Comparison of ENCODE assay signal across 13 cellular contexts in the genomic region with DNA sequence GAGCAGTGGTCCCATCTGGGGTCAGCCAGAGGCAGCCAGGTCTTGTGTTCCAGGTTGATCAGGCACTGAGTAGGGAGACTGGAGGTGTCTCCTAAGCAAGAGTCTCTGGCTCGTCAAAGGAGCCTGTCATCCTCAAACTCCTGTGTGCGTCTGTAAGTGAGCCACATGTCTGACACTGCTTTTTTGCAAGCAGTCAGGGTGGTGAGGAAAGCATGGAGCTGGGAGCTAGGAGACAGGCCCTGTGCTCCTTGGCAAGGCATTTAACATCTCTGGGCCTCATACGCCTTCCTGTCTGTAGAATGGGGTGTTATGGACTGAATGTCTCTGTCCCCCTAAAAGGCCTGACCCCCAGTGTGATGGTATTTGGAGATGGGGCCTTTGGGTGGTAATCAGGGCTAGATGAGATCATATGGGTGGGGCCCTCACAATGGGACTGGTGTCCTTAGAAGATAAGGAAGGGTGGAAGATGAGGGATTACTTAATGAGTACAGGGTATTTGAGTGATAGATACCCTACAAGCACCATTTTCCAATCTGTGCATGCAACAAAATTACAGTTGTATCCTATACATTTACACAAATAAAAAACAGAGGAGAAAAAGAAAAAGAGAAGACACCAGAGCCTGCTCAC. TPM values are rescaled to one million over a fixed set of nuclear protein-coding genes. Genes with fewer than 3 reads are reported as not detected.
A peak's percentile ranks its signal among the peaks of the same experiment; 100 is the strongest.
DNase-seq lines count a peak whose midpoint lies in the region; ATAC-seq and TF ChIP-seq lines count a peak whose summit lies in the region.
"Had no signal": no experiment of that assay in that cellular context is flagged by ENCODE, and none has a peak within 500 bp of the region (broad histone marks: within the 10 kb centered on the region; RNA-seq: fewer than 3 reads in every experiment).

No MANE protein-coding gene starts in this region.

- H3K36me3 ChIP-seq in KOPT-K1 (ENCODE audit: insufficient read depth, low read length): peaks cover 59% of the 10 kb centered on the region
- no peaks in the 10 kb centered on the region for H3K36me3 ChIP-seq in neural progenitor cell
- no peaks in the 10 kb centered on the region for H3K36me3 ChIP-seq in GM23338 (ENCODE audit: insufficient read depth)

- peaks cover 23% of the 10 kb centered on the region for H3K4me1 Mint-ChIP-seq in activated CD4-positive, alpha-beta T cell treated with anti-CD3 and anti-CD28 coated beads, Interleukin-2, amount 10 ng/mL, durations not matched to agents 7 days and 5 days
- peaks cover 25% of the 10 kb centered on the region for H3K4me1 Mint-ChIP-seq in activated naive CD8-positive, alpha-beta T cell treated with anti-CD3 and anti-CD28 coated beads, Interleukin-2, amount 50 U/mL, for 24 hours
- no peaks in the 10 kb centered on the region for H3K4me1 Mint-ChIP-seq in neural progenitor cell
- H3K4me1 Mint-ChIP-seq in GM23338: peaks cover under 1% of the 10 kb centered on the region; the same call in 2 of the 3 replicates

- H3F3A ChIP-seq in neural progenitor cell (ENCODE audit: low read depth): no peaks in the 10 kb centered on the region
- H3F3A ChIP-seq in GM23338 (replicated peaks; ENCODE audit: low read depth): no peaks in the 10 kb centered on the region

- H3K79me2 ChIP-seq in neural progenitor cell (ENCODE audit: low read depth) (no peaks in the 10 kb centered on the region), GM23338 (replicated peaks; ENCODE audit: insufficient read depth) (no peaks in the 10 kb centered on the region)

- H3K27ac ChIP-seq in KOPT-K1 (ENCODE audit: low read depth, low read length, poor library complexity, severe bottlenecking) (peak overlapping the region; percentile 52), neural progenitor cell (no peak overlapping the region), GM23338 (ENCODE audit: low read depth) (no peak overlapping the region)

- H3K27me3 ChIP-seq in neural progenitor cell: no peaks in the 10 kb centered on the region
- no peaks in the 10 kb centered on the region for H3K27me3 ChIP-seq in GM23338 (ENCODE audit: insufficient read depth)

- H2AFZ ChIP-seq in neural progenitor cell (replicated peaks) (no peak overlapping the region), GM23338 (no peak overlapping the region)

- H3K9me3 Mint-ChIP-seq in activated CD4-positive, alpha-beta T cell treated with anti-CD3 and anti-CD28 coated beads, Interleukin-2, amount 10 ng/mL, durations not matched to agents 7 days and 5 days: no peaks in the 10 kb centered on the region
- no peaks in the 10 kb centered on the region for H3K9me3 Mint-ChIP-seq in activated naive CD8-positive, alpha-beta T cell treated with anti-CD3 and anti-CD28 coated beads, Interleukin-2, amount 50 U/mL, for 24 hours
- H3K9me3 Mint-ChIP-seq in neural progenitor cell (no peaks in the 10 kb centered on the region), GM23338 (no peaks in the 10 kb centered on the region)
- H3K9me3 Mint-ChIP-seq: activated B cell treated with CpG ODN at 0.5 μM for 24 hours had no signal

- no peak for ATAC-seq in activated naive CD8-positive, alpha-beta T cell treated with anti-CD3 and anti-CD28 coated beads, Interleukin-2, amount 50 U/mL, for 24 hours
- ATAC-seq in GM23338: no peak
- ATAC-seq: left colon, SK-N-SH treated with all-trans-retinoic acid at 6 μM for 48 hours had no signal

- POLR2A ChIA-PET in activated CD4-positive, alpha-beta T cell treated with anti-CD3 and anti-CD28 coated beads, Interleukin-2, amount 10 ng/mL, durations not matched to agents 7 days and 5 days (lab: Charles Lee): no interaction called here

- H3K27me3 Mint-ChIP-seq in activated CD4-positive, alpha-beta T cell treated with anti-CD3 and anti-CD28 coated beads, Interleukin-2, amount 10 ng/mL, durations not matched to agents 7 days and 5 days: no peaks in the 10 kb centered on the region
- no peaks in the 10 kb centered on the region for H3K27me3 Mint-ChIP-seq in activated naive CD8-positive, alpha-beta T cell treated with anti-CD3 and anti-CD28 coated beads, Interleukin-2, amount 50 U/mL, for 24 hours
- H3K27me3 Mint-ChIP-seq in neural progenitor cell (ENCODE audit: insufficient read depth, low read depth) (peaks cover 5% of the 10 kb centered on the region), GM23338 (ENCODE audit: insufficient read depth, low read depth, poor library complexity) (peaks cover 5% of the 10 kb centered on the region)
- H3K27me3 Mint-ChIP-seq: activated B cell treated with CpG ODN at 0.5 μM for 24 hours had no signal

- no peaks in the 10 kb centered on the region for H3K9me2 ChIP-seq in GM23338 (ENCODE audit: insufficient read depth)

- CTCF ChIA-PET in activated CD4-positive, alpha-beta T cell treated with anti-CD3 and anti-CD28 coated beads, Interleukin-2, amount 10 ng/mL, durations not matched to agents 7 days and 5 days (lab: Charles Lee): interaction anchor here (1.1 kb wide), 1 partner anchor 15 kb away, joined by 3 read pairs; no protein-coding TSS in a partner anchor

- no peak overlapping the region for H3K4me2 ChIP-seq in neural progenitor cell
- no peak overlapping the region for H3K4me2 ChIP-seq in GM23338

- no peak overlapping the region for H3K4me3 Mint-ChIP-seq in activated CD4-positive, alpha-beta T cell treated with anti-CD3 and anti-CD28 coated beads, Interleukin-2, amount 10 ng/mL, durations not matched to agents 7 days and 5 days
- H3K4me3 Mint-ChIP-seq in activated naive CD8-positive, alpha-beta T cell treated with anti-CD3 and anti-CD28 coated beads, Interleukin-2, amount 50 U/mL, for 24 hours: peak overlapping the region; percentile 9
- H3K4me3 Mint-ChIP-seq in neural progenitor cell (no peak overlapping the region), GM23338 (no peak overlapping the region)
- H3K4me3 Mint-ChIP-seq: activated B cell treated with CpG ODN at 0.5 μM for 24 hours had no signal

- H3K4me1 ChIP-seq in neural progenitor cell (no peaks in the 10 kb centered on the region), GM23338 (ENCODE audit: insufficient read depth) (no peaks in the 10 kb centered on the region)

- H3K9ac ChIP-seq in neural progenitor cell: no peak overlapping the region

- H3K27ac Mint-ChIP-seq in activated CD4-positive, alpha-beta T cell treated with anti-CD3 and anti-CD28 coated beads, Interleukin-2, amount 10 ng/mL, durations not matched to agents 7 days and 5 days: peak overlapping the region; percentile 50
- peak overlapping the region; percentile 79 for H3K27ac Mint-ChIP-seq in activated naive CD8-positive, alpha-beta T cell treated with anti-CD3 and anti-CD28 coated beads, Interleukin-2, amount 50 U/mL, for 24 hours
- peak overlapping the region; percentile 13 for H3K27ac Mint-ChIP-seq in neural progenitor cell
- H3K27ac Mint-ChIP-seq in GM23338: no peak overlapping the region
- H3K27ac Mint-ChIP-seq: activated B cell treated with CpG ODN at 0.5 μM for 24 hours had no signal

- H3K36me3 Mint-ChIP-seq in activated CD4-positive, alpha-beta T cell treated with anti-CD3 and anti-CD28 coated beads, Interleukin-2, amount 10 ng/mL, durations not matched to agents 7 days and 5 days (ENCODE audit: low read depth): peaks cover 9% of the 10 kb centered on the region
- H3K36me3 Mint-ChIP-seq in activated naive CD8-positive, alpha-beta T cell treated with anti-CD3 and anti-CD28 coated beads, Interleukin-2, amount 50 U/mL, for 24 hours (ENCODE audit: low read depth): peaks cover 8% of the 10 kb centered on the region
- H3K36me3 Mint-ChIP-seq in neural progenitor cell (peaks cover 2% of the 10 kb centered on the region), GM23338 (ENCODE audit: low read depth) (no peaks in the 10 kb centered on the region)

- H3K9me3 ChIP-seq in KOPT-K1 (ENCODE audit: insufficient read depth, low read length, poor library complexity, severe bottlenecking) (no peaks in the 10 kb centered on the region), neural progenitor cell (ENCODE audit: low read depth) (no peaks in the 10 kb centered on the region)

- no peaks in the 10 kb centered on the region for H4K20me1 ChIP-seq in neural progenitor cell (ENCODE audit: low read depth)
- H4K20me1 ChIP-seq in GM23338 (replicated peaks; ENCODE audit: insufficient read depth): no peaks in the 10 kb centered on the region

- no peak for TF ChIP-seq CTCF in neural progenitor cell (IDR thresholded peaks at IDR 0.05)
- no peak for TF ChIP-seq CTCF in GM23338 (conservative IDR thresholded peaks at IDR 0.05; ENCODE audit: low read depth in 2 of 2)

- DNase-seq in activated CD4-positive, alpha-beta T cell treated with anti-CD3 and anti-CD28 coated beads, Interleukin-2, amount 10 ng/mL, durations not matched to agents 7 days and 5 days: no peak
- DNase-seq in activated CD4-positive, alpha-beta T cell treated with anti-CD3 and anti-CD28 coated beads for 48 hours: no peak
- DNase-seq in activated naive CD8-positive, alpha-beta T cell treated with anti-CD3 and anti-CD28 coated beads, Interleukin-2, amount 50 U/mL, for 24 hours: no peak
- no peak for DNase-seq in neural progenitor cell (ENCODE audit: low spot score)
- DNase-seq in GOT3 (lab: John Stamatoyannopoulos, UW): no peak
- DNase-seq in NCI-H2107 (lab: John Stamatoyannopoulos, UW): no peak
- no peak for DNase-seq in GM23338 (ENCODE audit: low spot score)
- DNase-seq: activated B cell treated with CpG ODN at 0.5 μM for 24 hours, Calu3, left colon, NCI-H187 treated with DMSO at 0.1 percent for 48 hours had no signal

- H3K4me3 ChIP-seq in neural progenitor cell (no peak overlapping the region), GM23338 (no peak overlapping the region)

TF ChIP-seq in GM23338, 12 proteins besides CTCF, POLR2A, EP300 and RAD21 (continues in another document):
- no peak for TF ChIP-seq ZNF331 (CRISPR knock-in tag; IDR thresholded peaks at IDR 0.05; ENCODE audit: low read depth)

RNA-seq across cellular contexts. Expression of a gene that starts 53.0 kb away (rescaled TPM):
- total RNA-seq in activated CD4-positive, alpha-beta T cell treated with anti-CD3 and anti-CD28 coated beads, Interleukin-2, amount 10 ng/mL, durations not matched to agents 7 days and 5 days: 100 to 1,000 TPM; 160 to 180 TPM
- total RNA-seq in neural progenitor cell (ENCODE audit: low replicate concordance): 83.8 and 143 TPM in 2 replicates
- 68.7 and 85.5 TPM in 2 replicates for total RNA-seq in GM23338 (2014; rRNA removed; shearing (Covaris generic))
- polyA plus RNA-seq in GM23338 (2016; fragmentation: Nextera tagmentation; extraction: Ambion mirVana): 169 and 176 TPM in 2 replicates

RNA-seq across cellular contexts. Expression of a gene that starts 58.5 kb away (rescaled TPM):
- total RNA-seq in activated CD4-positive, alpha-beta T cell treated with anti-CD3 and anti-CD28 coated beads, Interleukin-2, amount 10 ng/mL, durations not matched to agents 7 days and 5 days: 10 to 100 TPM; 25.3 to 25.9 TPM
- 9.9 and 20.6 TPM in 2 replicates for total RNA-seq in neural progenitor cell (ENCODE audit: low replicate concordance)
- total RNA-seq in GM23338 (2014; rRNA removed; shearing (Covaris generic)): 11.6 and 16.1 TPM in 2 replicates
- polyA plus RNA-seq in GM23338 (2016; fragmentation: Nextera tagmentation; extraction: Ambion mirVana): 13.1 and 14.3 TPM in 2 replicates
